In the genomic region with DNA sequence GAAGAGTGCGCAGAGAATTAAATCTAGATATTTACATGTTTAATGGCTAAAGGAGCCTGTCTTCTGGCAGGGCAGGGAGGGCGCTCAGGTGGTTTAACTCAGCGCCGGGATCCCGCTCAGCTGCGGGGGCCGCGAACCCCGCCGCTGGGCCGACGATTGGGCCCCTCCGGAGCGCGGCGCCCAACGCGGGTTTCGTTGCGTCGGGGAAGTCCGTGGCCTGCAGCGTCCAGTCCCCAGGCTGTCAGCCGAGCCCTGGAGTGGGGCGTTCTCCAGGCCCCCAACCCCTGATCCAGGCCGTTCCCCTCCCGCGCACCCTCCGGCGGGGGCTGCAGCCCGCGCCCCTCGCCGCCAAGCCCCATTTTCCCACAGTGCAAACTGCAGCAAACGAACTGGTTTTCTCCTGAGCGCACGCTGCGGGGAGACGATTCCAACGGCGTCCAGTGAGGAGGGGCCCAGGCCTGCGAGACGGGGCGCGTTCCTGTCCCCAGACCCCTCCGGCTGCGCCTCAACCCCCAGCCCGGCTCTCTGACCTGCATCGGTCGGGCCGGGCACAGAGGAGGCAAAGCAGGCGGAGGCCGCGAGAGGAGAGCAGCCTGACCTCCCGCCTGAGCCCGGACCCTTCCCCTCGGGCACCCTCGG, we compare ENCODE assay signal across 20 cellular contexts. TPM values are rescaled to one million over a fixed set of nuclear protein-coding genes. Genes with fewer than 3 reads are reported as not detected.
DNase-seq lines count a peak whose midpoint lies in the region; ATAC-seq and TF ChIP-seq lines count a peak whose summit lies in the region.
"Had no signal": no experiment of that assay in that cellular context is flagged by ENCODE, and none has a peak within 500 bp of the region (broad histone marks: within the 10 kb centered on the region; RNA-seq: fewer than 3 reads in every experiment).

No MANE protein-coding gene starts in this region.

- H2AK5ac ChIP-seq in IMR-90 (ENCODE audit: low read depth, low read length): no peak overlapping the region

- no peaks in the 10 kb centered on the region for H3K9me3 Mint-ChIP-seq in naive B cell
- H3K9me3 Mint-ChIP-seq: immature natural killer cell had no signal

- DNase-seq in IMR-90 (no peak), coronary artery (ENCODE audit: low spot score) (no peak), naive B cell (no peak), NCI-H526 treated with DMSO at 0.1 percent for 48 hours (lab: John Stamatoyannopoulos, UW) (no peak)
- DNase-seq in effector CD8-positive, alpha-beta T cell (lab: John Stamatoyannopoulos, UW): no peak
- DNase-seq in activated CD4-positive, alpha-beta T cell treated with anti-CD3 and anti-CD28 coated beads, Interleukin-2, amount 50 U/mL, for 4 hours: no peak
- DNase-seq: activated CD4-positive, alpha-beta T cell treated with anti-CD3 and anti-CD28 coated beads, Interleukin-2, amount 50 U/mL, for 1 hour; activated T-cell treated with anti-CD3 and anti-CD28 coated beads, Interleukin-2, amount 50 U/mL, for 1 hour; immature natural killer cell; NCI-H446; OCI-M1 had no signal

- dilution Hi-C loops in IMR-90 (cut with HindIII; ENCODE audit: low sequenced_read_pairs, unreplicated experiment): no loop called here

- BruUV-seq in IMR-90 (replicated peaks; lab: Mats Ljungman, UMichigan): no TSS peak

- H3K27me3 ChIP-seq in BLaER1: peaks cover 88% of the 10 kb centered on the region
- peaks cover 65% of the 10 kb centered on the region for H3K27me3 ChIP-seq in IMR-90 (ENCODE audit: control insufficient read depth, insufficient read depth, low read length)

- H2BK5ac ChIP-seq in IMR-90 (ENCODE audit: low read depth, low read length, poor library complexity, severe bottlenecking): no peak overlapping the region

- intact Hi-C loops in IMR-90 (cut with micrococcal nuclease): no loop called here

- no peaks in the 10 kb centered on the region for H3K9me3 ChIP-seq in BLaER1
- no peaks in the 10 kb centered on the region for H3K9me3 ChIP-seq in IMR-90 (ENCODE audit: control insufficient read depth, insufficient read depth, low read length)
- H3K9me3 ChIP-seq: pancreas had no signal

- no peak overlapping the region for H4K8ac ChIP-seq in IMR-90 (ENCODE audit: low read depth in 2 of 2, low read length in 2 of 2)

- H3K27ac ChIP-seq in BLaER1: no peak overlapping the region
- H3K27ac ChIP-seq in IMR-90 (ENCODE audit: insufficient read depth, low read length): no peak overlapping the region
- H3K27ac ChIP-seq in coronary artery: no peak overlapping the region
- H3K27ac ChIP-seq: cardiac muscle cell, HL-60, pancreas, skin epidermis had no signal

- H3K36me3 Mint-ChIP-seq in naive B cell: no peaks in the 10 kb centered on the region
- H3K36me3 Mint-ChIP-seq: activated naive CD8-positive, alpha-beta T cell; immature natural killer cell had no signal

- TF ChIP-seq POLR2A in IMR-90 (IDR thresholded peaks at IDR 0.05; ENCODE audit: low read depth, low read length): no peak

- peaks cover 6% of the 10 kb centered on the region for H3K9me1 ChIP-seq in IMR-90 (ENCODE audit: insufficient read depth, low read length)

- TF ChIP-seq CTCF in IMR-90 (conservative IDR thresholded peaks at IDR 0.05; ENCODE audit: low read depth, low read length): no peak
- TF ChIP-seq CTCF in coronary artery (IDR thresholded peaks at IDR 0.05): no peak

- WGBS in IMR-90 (ENCODE audit: extremely low coverage in 2 of 2, insufficient read length in 1 of 2), 2 experiments: 3% methylated on average over 37 of the region's 58 CpGs; no CpG with 5 or more reads in 1 of the 2 experiments

- POLR2A ChIA-PET in IMR-90 (lab: Charles Lee; ENCODE audit: unreplicated experiment): no interaction called here

- H2BK15ac ChIP-seq in IMR-90 (ENCODE audit: low read depth, low read length): no peak overlapping the region

- H3K27ac Mint-ChIP-seq in naive B cell: peak overlapping the region in 1 of 6 donors; percentile 24
- H3K27ac Mint-ChIP-seq: activated naive CD8-positive, alpha-beta T cell; immature natural killer cell had no signal

- peaks cover 18 to 64% (median 48%) of the 10 kb centered on the region in 3 donors for H3K27me3 Mint-ChIP-seq in naive B cell

- H3K36me3 ChIP-seq in BLaER1 (no peaks in the 10 kb centered on the region), IMR-90 (ENCODE audit: control insufficient read depth, insufficient read depth, low read length) (no peaks in the 10 kb centered on the region)
- H3K36me3 ChIP-seq: cardiac muscle cell, pancreas had no signal

- H3K4me2 ChIP-seq in BLaER1 (peak overlapping the region; percentile 81), IMR-90 (ENCODE audit: low read depth, low read length) (no peak overlapping the region)

- H3K18ac ChIP-seq in IMR-90 (ENCODE audit: low read depth, low read length): no peak overlapping the region

- no peak overlapping the region for H2BK20ac ChIP-seq in IMR-90 (ENCODE audit: low read depth, low read length)

- H3K4ac ChIP-seq in IMR-90 (ENCODE audit: low read depth, low read length): no peak overlapping the region

- H3K14ac ChIP-seq in IMR-90 (replicated peaks; ENCODE audit: low read depth, low read length): no peak overlapping the region

- no peak overlapping the region for H4K91ac ChIP-seq in IMR-90 (ENCODE audit: insufficient read depth, low read depth, low read length)

- ATAC-seq in IMR-90 (ENCODE audit: low read depth) (no peak), naive B cell (ENCODE audit: low read depth in 2 of 2) (no peak), HG03432 (IDR thresholded peaks at IDR 0.05; ENCODE audit: unreplicated experiment) (no peak)

- TF ChIP-seq RAD21 in IMR-90 (IDR thresholded peaks at IDR 0.05; ENCODE audit: low read length): no peak

- peak overlapping the region; percentile 51 for H2AFZ ChIP-seq in IMR-90 (replicated peaks; ENCODE audit: low read length, poor library complexity)

- H3K79me1 ChIP-seq in IMR-90 (ENCODE audit: low read depth in 1 of 2, low read length in 2 of 2): no peaks in the 10 kb centered on the region

- no peak overlapping the region for H3K56ac ChIP-seq in IMR-90 (ENCODE audit: extremely low read depth, insufficient read depth, low read length)

- H3K4me3 ChIP-seq in BLaER1: peak overlapping the region; percentile 52
- H3K4me3 ChIP-seq in IMR-90 (ENCODE audit: insufficient read depth, low read depth, low read length): no peak overlapping the region
- H3K4me3 ChIP-seq in coronary artery: peak overlapping the region; percentile 52
- H3K4me3 ChIP-seq: cardiac muscle cell had no signal

- H3K4me3 Mint-ChIP-seq in naive B cell: peak overlapping the region in 5 of 8 donors; percentile 25 to 74 (median 55)
- H3K4me3 Mint-ChIP-seq: activated naive CD8-positive, alpha-beta T cell had no signal

- no peak overlapping the region for H3K23ac ChIP-seq in IMR-90 (ENCODE audit: low read depth, low read length)

- no peak overlapping the region for H2BK120ac ChIP-seq in IMR-90 (ENCODE audit: low read depth, low read length)

- peaks cover 29 to 31% (median 31%) of the 10 kb centered on the region in 3 donors for H3K4me1 Mint-ChIP-seq in naive B cell

- no peak overlapping the region for H4K5ac ChIP-seq in IMR-90 (ENCODE audit: low read depth, low read length)

- H3K9ac ChIP-seq in BLaER1 (no peak overlapping the region), IMR-90 (ENCODE audit: low read depth, low read length) (no peak overlapping the region)

- H4K20me1 ChIP-seq in BLaER1 (peaks cover 78% of the 10 kb centered on the region), IMR-90 (ENCODE audit: insufficient read depth, low read length) (peaks cover 6% of the 10 kb centered on the region)

- no peak overlapping the region for H2AK9ac ChIP-seq in IMR-90 (replicated peaks; ENCODE audit: low read depth, low read length, poor library complexity)

- in situ Hi-C loops in IMR-90 (cut with MboI; ENCODE audit: low sequenced_read_pairs): no loop called here

- H3K4me1 ChIP-seq in BLaER1: peaks cover 51% of the 10 kb centered on the region
- H3K4me1 ChIP-seq in IMR-90 (ENCODE audit: control insufficient read depth, insufficient read depth, low read length): peaks cover 12% of the 10 kb centered on the region

- CTCF ChIA-PET in IMR-90 (lab: Yijun Ruan, JAX): no interaction called here

TF ChIP-seq in IMR-90, 13 proteins besides CTCF, POLR2A, EP300 and RAD21:
- TF ChIP-seq, protein P1, sequence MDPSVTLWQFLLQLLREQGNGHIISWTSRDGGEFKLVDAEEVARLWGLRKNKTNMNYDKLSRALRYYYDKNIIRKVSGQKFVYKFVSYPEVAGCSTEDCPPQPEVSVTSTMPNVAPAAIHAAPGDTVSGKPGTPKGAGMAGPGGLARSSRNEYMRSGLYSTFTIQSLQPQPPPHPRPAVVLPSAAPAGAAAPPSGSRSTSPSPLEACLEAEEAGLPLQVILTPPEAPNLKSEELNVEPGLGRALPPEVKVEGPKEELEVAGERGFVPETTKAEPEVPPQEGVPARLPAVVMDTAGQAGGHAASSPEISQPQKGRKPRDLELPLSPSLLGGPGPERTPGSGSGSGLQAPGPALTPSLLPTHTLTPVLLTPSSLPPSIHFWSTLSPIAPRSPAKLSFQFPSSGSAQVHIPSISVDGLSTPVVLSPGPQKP (IDR thresholded peaks at IDR 0.05; ENCODE audit: borderline replicate concordance, low read depth, low read length): no peak
- TF ChIP-seq MAZ (IDR thresholded peaks at IDR 0.05; ENCODE audit: borderline replicate concordance, low read depth, low read length): no peak
- TF ChIP-seq SMC3 (IDR thresholded peaks at IDR 0.05; ENCODE audit: low read depth, low read length): no peak
- no peak for TF ChIP-seq MAFK (IDR thresholded peaks at IDR 0.05; ENCODE audit: low read depth, low read length)
- TF ChIP-seq FOS (IDR thresholded peaks at IDR 0.05; ENCODE audit: low read depth, low read length): no peak
- no peak for TF ChIP-seq CHD1 (IDR thresholded peaks at IDR 0.05; ENCODE audit: low read depth, low read length)
- no peak for TF ChIP-seq RFX5 (IDR thresholded peaks at IDR 0.05; ENCODE audit: low read depth, low read length)
- TF ChIP-seq BHLHE40 (IDR thresholded peaks at IDR 0.05; ENCODE audit: low read depth, low read length): no peak
- TF ChIP-seq, protein P2, sequence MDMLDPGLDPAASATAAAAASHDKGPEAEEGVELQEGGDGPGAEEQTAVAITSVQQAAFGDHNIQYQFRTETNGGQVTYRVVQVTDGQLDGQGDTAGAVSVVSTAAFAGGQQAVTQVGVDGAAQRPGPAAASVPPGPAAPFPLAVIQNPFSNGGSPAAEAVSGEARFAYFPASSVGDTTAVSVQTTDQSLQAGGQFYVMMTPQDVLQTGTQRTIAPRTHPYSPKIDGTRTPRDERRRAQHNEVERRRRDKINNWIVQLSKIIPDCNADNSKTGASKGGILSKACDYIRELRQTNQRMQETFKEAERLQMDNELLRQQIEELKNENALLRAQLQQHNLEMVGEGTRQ (IDR thresholded peaks at IDR 0.05; ENCODE audit: low read depth, low read length): no peak
- no peak for TF ChIP-seq CEBPB (IDR thresholded peaks at IDR 0.05; ENCODE audit: low read depth, low read length)
- no peak for TF ChIP-seq MXI1 (IDR thresholded peaks at IDR 0.05; ENCODE audit: borderline replicate concordance, low read depth, low read length)
- TF ChIP-seq NFE2L2 (IDR thresholded peaks at IDR 0.05; ENCODE audit: low read depth, low read length): no peak

RNA-seq across cellular contexts. Expression of a gene that starts 4.5 kb away (rescaled TPM):
- not detected in 2 replicates for total RNA-seq in IMR-90 (2012; rRNA removed)
- not detected in 2 replicates for polyA plus RNA-seq in IMR-90 (2012; rRNA removed)
- not detected in 2 replicates for polyA plus RNA-seq in IMR-90 (2012; cell fraction: cytosol; rRNA removed)
- not detected in 2 replicates for polyA plus RNA-seq in IMR-90 (2012; cell fraction: nucleus; rRNA removed; ENCODE audit: low replicate concordance)
- polyA plus RNA-seq in naive B cell (ENCODE audit: low read depth in 6 of 6): not detected
- total RNA-seq: cardiac muscle cell, glomerular endothelial cell, ureter had no signal
- polyA plus RNA-seq: cardiac muscle cell, immature natural killer cell, pancreas had no signal
